ENCODE assay signal across 8 cellular contexts in genomic region chr14:44960646-44961045, GRCh38. TPM values are rescaled to one million over a fixed set of nuclear protein-coding genes. Genes with fewer than 3 reads are reported as not detected.
DNase-seq lines count a peak whose midpoint lies in the region; FAIRE-seq and TF ChIP-seq lines count a peak whose summit lies in the region.

No MANE protein-coding gene starts in this region.

- POLR2A ChIA-PET in Caco-2 (lab: Charles Lee) = no interaction called here

- DNase-seq in Caco-2 = no peak
- no peak for DNase-seq in NT2/D1 (ENCODE audit: low read depth, low spot score)
- DNase-seq in esophagus squamous epithelium (lab: John Stamatoyannopoulos, UW) = no peak
- no peak for DNase-seq in ovary
- no peak for DNase-seq in GM20000 (ENCODE audit: low spot score)
- no peak for DNase-seq in MV-4-11 (lab: John Stamatoyannopoulos, UW)
- DNase-seq in RCC 7860 (ENCODE audit: low spot score) = no peak
- DNase-seq in superior temporal gyrus (ENCODE audit: extremely low spot score) = no peak

- no peak for TF ChIP-seq EP300 in ovary (IDR thresholded peaks at IDR 0.05)

- peaks cover 8% of the 10 kb centered on the region for H3K4me1 Mint-ChIP-seq in Caco-2 (ENCODE audit: low read depth, unreplicated experiment)

- H3K27ac ChIP-seq in esophagus squamous epithelium = peak overlapping the region; percentile 89 to 95 (median 94)
- peak overlapping the region in 1 of 2 donors; percentile 88 for H3K27ac ChIP-seq in ovary

- BruUV-seq in Caco-2 (replicated peaks; lab: Mats Ljungman, UMichigan) = no TSS peak

- no peaks in the 10 kb centered on the region for H3K4me1 ChIP-seq in Caco-2
- no peaks in the 10 kb centered on the region for H3K4me1 ChIP-seq in NT2/D1 (ENCODE audit: insufficient read depth, insufficient read length)
- peaks cover 0 to 71% (median 39%) of the 10 kb centered on the region in 3 donors for H3K4me1 ChIP-seq in esophagus squamous epithelium
- H3K4me1 ChIP-seq in ovary (ENCODE audit: insufficient read depth) = peaks cover 2% of the 10 kb centered on the region

- 0% methylated on average over 3 of the region's 3 CpGs for whole genome bisulfite sequencing in esophagus squamous epithelium, 2 donors
- 0 to 1% (median 0%) methylated on average over 3 of the region's 3 CpGs for WGBS in ovary, 3 donors

- H3K36me3 ChIP-seq in Caco-2 (ENCODE audit: control insufficient read depth, insufficient read depth, low read length) = no peaks in the 10 kb centered on the region
- no peaks in the 10 kb centered on the region for H3K36me3 ChIP-seq in NT2/D1 (ENCODE audit: insufficient read depth, insufficient read length, low read length)
- H3K36me3 ChIP-seq in esophagus squamous epithelium = no peaks in the 10 kb centered on the region
- no peaks in the 10 kb centered on the region for H3K36me3 ChIP-seq in ovary

- no peak overlapping the region for H3K27ac Mint-ChIP-seq in Caco-2 (ENCODE audit: unreplicated experiment)

- TF ChIP-seq POLR2A in esophagus squamous epithelium (IDR thresholded peaks at IDR 0.05) = no peak
- TF ChIP-seq POLR2A in ovary (IDR thresholded peaks at IDR 0.05) = no peak

- H3K4me3 ChIP-seq in Caco-2 (ENCODE audit: low read depth, low read length) (peak overlapping the region; percentile 63), NT2/D1 (ENCODE audit: insufficient read length, low read depth) (peak overlapping the region; percentile 81), esophagus squamous epithelium (peak overlapping the region; percentile 65 to 94 (median 84)), ovary (peak overlapping the region; percentile 90)

- no peaks in the 10 kb centered on the region for H3K9me3 Mint-ChIP-seq in Caco-2 (ENCODE audit: unreplicated experiment)

- no peak for FAIRE-seq in RCC 7860 (lab: Jason Lieb, UNC)

- CTCF ChIA-PET in Caco-2 (lab: Charles Lee) = no interaction called here

- peak overlapping the region; percentile 53 for H3K9ac ChIP-seq in NT2/D1 (ENCODE audit: insufficient read length, low read depth)

- H3K36me3 Mint-ChIP-seq in Caco-2 (ENCODE audit: insufficient read depth, unreplicated experiment) = no peaks in the 10 kb centered on the region

- intact Hi-C loops in Caco-2 (cut with micrococcal nuclease; ENCODE audit: unreplicated experiment) (loop anchor here (5.0 kb wide), 3 partner anchors 48 to 292 kb away; partner anchors contain the start of genes MIS18BP1 and PRPF39), esophagus squamous epithelium (cut with DNase I) (loop anchor here (5.0 kb wide), 1 partner anchor 177 kb away; the partner anchor contains the start of gene FANCM), ovary (cut with DNase I) (loop anchor here in 1 of 4 donors (5.0 kb wide), 1 partner anchor 177 kb away; the partner anchor contains the start of gene FANCM)

- no peak for TF ChIP-seq CTCF in Caco-2 (IDR thresholded peaks at IDR 0.05; ENCODE audit: insufficient read depth in 1 of 2, low read depth in 1 of 2, low read length in 1 of 2, severe bottlenecking in 1 of 2, unreplicated experiment in 1 of 2)
- no peak for TF ChIP-seq CTCF in esophagus squamous epithelium (IDR thresholded peaks at IDR 0.05)
- TF ChIP-seq CTCF in ovary (IDR thresholded peaks at IDR 0.05) = no peak
- no peak for TF ChIP-seq CTCF in GM20000 (IDR thresholded peaks at IDR 0.05; ENCODE audit: extremely low read depth, missing control alignments)

- no peaks in the 10 kb centered on the region for H3K27me3 Mint-ChIP-seq in Caco-2 (ENCODE audit: insufficient read depth, unreplicated experiment)

- H3K9me3 ChIP-seq in Caco-2 = no peaks in the 10 kb centered on the region
- peaks cover 16% of the 10 kb centered on the region; the same call in 1 of the 2 replicates for H3K9me3 ChIP-seq in NT2/D1 (ENCODE audit: insufficient read depth, low read length)
- no peaks in the 10 kb centered on the region for H3K9me3 ChIP-seq in esophagus squamous epithelium
- no peaks in the 10 kb centered on the region for H3K9me3 ChIP-seq in ovary

- no peaks in the 10 kb centered on the region for H3K27me3 ChIP-seq in Caco-2 (replicated peaks; ENCODE audit: control insufficient read depth, insufficient read depth, low read length)
- no peaks in the 10 kb centered on the region for H3K27me3 ChIP-seq in NT2/D1 (ENCODE audit: insufficient read depth, insufficient read length)
- no peaks in the 10 kb centered on the region for H3K27me3 ChIP-seq in esophagus squamous epithelium
- no peaks in the 10 kb centered on the region for H3K27me3 ChIP-seq in ovary

- peak overlapping the region; percentile 24 for H3K4me3 Mint-ChIP-seq in Caco-2 (ENCODE audit: unreplicated experiment)

RNA-seq across cellular contexts. Expression of gene KLHL28, which starts 1.1 kb away (rescaled TPM):
- total RNA-seq in Caco-2 (2022) (3.6 and 4.7 TPM in 2 replicates), esophagus squamous epithelium (10 to 100 TPM in 1 of 4 donors, 1 to 10 TPM in 3; 7.2 to 10.3 (median 8.4) TPM), ovary (10 to 100 TPM in 6 of 7 donors, 1 to 10 TPM in 1; 9.3 to 16.4 (median 15.6) TPM)
- 1 to 10 TPM; 4.4 to 6.6 TPM for polyA plus RNA-seq in ovary

RNA-seq across cellular contexts. Expression of gene TOGARAM1, which starts 1.3 kb away (rescaled TPM):
- total RNA-seq in Caco-2 (2022) = 5.9 and 7.1 TPM in 2 replicates
- 10 to 100 TPM in 1 of 4 donors, 1 to 10 TPM in 3; 5.8 to 23.7 (median 8.9) TPM for total RNA-seq in esophagus squamous epithelium
- total RNA-seq in ovary = 10 to 100 TPM; 17.8 to 28.3 (median 21.8) TPM
- polyA plus RNA-seq in ovary = 10 to 100 TPM in 1 of 2 donors, 1 to 10 TPM in 1; 8.4 to 18.4 TPM
